1 cellular context compared by ENCODE assay signal in genomic region chr1:224211262-224211962, GRCh38.
TF ChIP-seq lines count a peak whose summit lies in the region.

No MANE protein-coding gene starts in this region.

TF ChIP-seq in IMR-90, 13 proteins besides CTCF, POLR2A, EP300 and RAD21 (continued from another document):
- TF ChIP-seq, protein P1, sequence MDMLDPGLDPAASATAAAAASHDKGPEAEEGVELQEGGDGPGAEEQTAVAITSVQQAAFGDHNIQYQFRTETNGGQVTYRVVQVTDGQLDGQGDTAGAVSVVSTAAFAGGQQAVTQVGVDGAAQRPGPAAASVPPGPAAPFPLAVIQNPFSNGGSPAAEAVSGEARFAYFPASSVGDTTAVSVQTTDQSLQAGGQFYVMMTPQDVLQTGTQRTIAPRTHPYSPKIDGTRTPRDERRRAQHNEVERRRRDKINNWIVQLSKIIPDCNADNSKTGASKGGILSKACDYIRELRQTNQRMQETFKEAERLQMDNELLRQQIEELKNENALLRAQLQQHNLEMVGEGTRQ (IDR thresholded peaks at IDR 0.05; ENCODE audit: low read depth, low read length): no peak
- TF ChIP-seq SMC3 (IDR thresholded peaks at IDR 0.05; ENCODE audit: low read depth, low read length): no peak
- TF ChIP-seq ELK1 (IDR thresholded peaks at IDR 0.05; ENCODE audit: borderline replicate concordance, low read depth, low read length): no peak
- TF ChIP-seq MAFK (IDR thresholded peaks at IDR 0.05; ENCODE audit: low read depth, low read length): no peak
- no peak for TF ChIP-seq CEBPB (IDR thresholded peaks at IDR 0.05; ENCODE audit: low read depth, low read length)
- TF ChIP-seq MXI1 (IDR thresholded peaks at IDR 0.05; ENCODE audit: borderline replicate concordance, low read depth, low read length): no peak
- no peak for TF ChIP-seq RFX5 (IDR thresholded peaks at IDR 0.05; ENCODE audit: low read depth, low read length)
TF ChIP-seq in IMR-90: peak in this region for 0.
